In the genomic region with DNA sequence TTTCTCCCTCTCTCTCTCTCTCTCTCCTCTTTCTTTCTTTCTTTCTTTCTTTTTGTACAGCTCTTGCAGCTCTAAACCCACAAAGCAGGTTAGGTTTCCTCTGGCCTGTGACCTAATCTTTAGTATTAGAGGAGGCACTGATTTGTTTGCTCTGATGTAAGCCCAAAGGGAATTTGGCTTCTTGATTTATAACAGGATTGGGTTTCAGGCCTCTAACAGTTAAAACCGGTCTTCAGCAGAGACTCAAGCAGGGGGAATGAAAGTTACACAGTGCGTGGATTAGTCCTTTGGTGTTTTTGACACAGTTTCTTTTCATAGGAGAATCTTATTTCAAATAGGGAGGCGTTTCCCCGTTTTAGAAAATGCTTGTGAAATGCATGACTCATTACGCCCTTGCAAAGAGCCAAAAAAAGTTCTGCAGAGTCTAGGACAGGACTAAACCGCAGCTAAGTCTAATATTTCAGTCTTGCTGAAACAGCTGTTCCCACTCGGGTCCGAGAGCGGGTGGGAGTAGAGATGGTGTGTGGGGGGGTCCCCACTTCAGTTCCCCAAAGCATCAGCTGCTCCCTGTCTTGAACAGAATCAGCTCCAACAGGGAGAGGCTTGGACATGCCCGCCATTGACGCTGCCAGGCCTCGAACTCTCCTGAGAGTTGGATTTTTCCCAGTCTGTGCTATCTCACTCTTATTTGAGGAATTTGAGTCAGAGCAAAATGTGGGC, we compare ENCODE assay signal across 8 cellular contexts.
DNase-seq lines count a peak whose midpoint lies in the region; ATAC-seq and TF ChIP-seq lines count a peak whose summit lies in the region.

No MANE protein-coding gene starts in this region.

- TF ChIP-seq EP300 in SK-N-SH (IDR thresholded peaks at IDR 0.05; ENCODE audit: borderline replicate concordance in 1 of 2, low read depth in 1 of 2, low read length in 1 of 2) (peak in 1 of 2 experiments; percentile 86; a peak in 1 of 4 replicates), esophagus muscularis mucosa (IDR thresholded peaks at IDR 0.05) (no peak), ovary (IDR thresholded peaks at IDR 0.05) (no peak)

- no peaks in the 10 kb centered on the region for H4K20me1 ChIP-seq in SK-N-SH (ENCODE audit: insufficient read depth)

- intact Hi-C loops in Right ventricle myocardium inferior (cut with DNase I), result loop anchor here (5.0 kb wide), 3 partner anchors 72 to 1188 kb away; no protein-coding TSS in a partner anchor
- intact Hi-C loops in cardiac septum (cut with DNase I), result loop anchor here (2.0 to 5.0 kb wide), 2 partner anchors 58 to 312 kb away; no protein-coding TSS in a partner anchor
- intact Hi-C loops in esophagus muscularis mucosa (cut with DNase I), result no loop called here
- intact Hi-C loops in ovary (cut with DNase I), result loop anchor here in 1 of 4 donors (10.0 kb wide), 1 partner anchor 316 kb away; the partner anchor contains the start of gene KLF6

- peak; percentile 22 for TF ChIP-seq POLR2A in esophagus muscularis mucosa (IDR thresholded peaks at IDR 0.05; ENCODE audit: low read depth)
- no peak for TF ChIP-seq POLR2A in ovary (IDR thresholded peaks at IDR 0.05)

- H3K4me3 ChIP-seq in SK-N-SH (ENCODE audit: low read depth in 2 of 2, low read length in 1 of 2), result 0 out of 4 replicates have a peak overlapping the region, but pooled peaks of 1 of the 2 experiments have one; percentile 6
- H3K4me3 ChIP-seq in esophagus muscularis mucosa, result peak overlapping the region in 1 of 4 donors; percentile 10
- H3K4me3 ChIP-seq in ovary, result no peak overlapping the region

- CTCF ChIA-PET in SK-N-SH (lab: Yijun Ruan, JAX), result no interaction called here

- peak; percentile 77 for ATAC-seq in Right ventricle myocardium inferior
- ATAC-seq in GM19463 (IDR thresholded peaks at IDR 0.05; ENCODE audit: unreplicated experiment), result no peak

- H3K36me3 ChIP-seq in SK-N-SH (replicated peaks in 1 of 2; ENCODE audit: control insufficient read depth in 1 of 2, insufficient read depth in 2 of 2, low read length in 1 of 2) (no peaks in the 10 kb centered on the region), esophagus muscularis mucosa (no peaks in the 10 kb centered on the region), ovary (no peaks in the 10 kb centered on the region)

- POLR2A ChIA-PET in SK-N-SH (lab: Yijun Ruan, JAX), result no interaction called here

- DNase-seq in Right ventricle myocardium inferior (ENCODE audit: missing footprints), result peak; percentile 76
- no peak for DNase-seq in cardiac septum (ENCODE audit: low spot score)
- no peak for DNase-seq in SK-N-SH
- no peak for DNase-seq in esophagus muscularis mucosa (ENCODE audit: extremely low spot score)
- peak; percentile 41 to 61 (median 53) for DNase-seq in ovary
- no peak for DNase-seq in effector CD8-positive, alpha-beta T cell (lab: John Stamatoyannopoulos, UW)
- DNase-seq in NCI-H2081 (lab: John Stamatoyannopoulos, UW), result no peak

- H3F3A ChIP-seq in SK-N-SH (replicated peaks; ENCODE audit: insufficient read depth), result peaks cover 35% of the 10 kb centered on the region

- TF ChIP-seq RAD21 in SK-N-SH (IDR thresholded peaks at IDR 0.05; ENCODE audit: low read length), result no peak

- H3K27me3 ChIP-seq in SK-N-SH (ENCODE audit: insufficient read depth) (no peaks in the 10 kb centered on the region), esophagus muscularis mucosa (no peaks in the 10 kb centered on the region), ovary (no peaks in the 10 kb centered on the region)

- H3K27ac ChIP-seq in SK-N-SH (ENCODE audit: low read depth in 2 of 2, low read length in 1 of 2), result peak overlapping the region; percentile 84 to 100
- H3K27ac ChIP-seq in esophagus muscularis mucosa (replicated peaks in 1 of 4), result peak overlapping the region; percentile 84 to 91 (median 90)
- peak overlapping the region in 1 of 2 donors; percentile 65 for H3K27ac ChIP-seq in ovary

- peak overlapping the region; percentile 94 for H3K9ac ChIP-seq in SK-N-SH

- no peak for TF ChIP-seq CTCF in SK-N-SH (IDR thresholded peaks at IDR 0.05)
- TF ChIP-seq CTCF in esophagus muscularis mucosa (IDR thresholded peaks at IDR 0.05), result no peak
- no peak for TF ChIP-seq CTCF in ovary (IDR thresholded peaks at IDR 0.05)

- H3K9me3 ChIP-seq in SK-N-SH (no peaks in the 10 kb centered on the region), esophagus muscularis mucosa (no peaks in the 10 kb centered on the region), ovary (no peaks in the 10 kb centered on the region)

- H3K79me2 ChIP-seq in SK-N-SH (ENCODE audit: insufficient read depth), result no peaks in the 10 kb centered on the region

- 17% methylated on average over 12 of the region's 12 CpGs for WGBS in SK-N-SH (ENCODE audit: low lambda C conversion rate)
- 13% methylated on average over 12 of the region's 12 CpGs for WGBS in esophagus muscularis mucosa
- 9 to 10% (median 10%) methylated on average over 12 of the region's 12 CpGs for WGBS in ovary, 3 donors

- H3K9me2 ChIP-seq in SK-N-SH, result no peaks in the 10 kb centered on the region

- H2AFZ ChIP-seq in SK-N-SH (ENCODE audit: low read depth), result peak overlapping the region; percentile 23; the same call in 1 of the 2 replicates

- peak overlapping the region; percentile 73 for H3K4me2 ChIP-seq in SK-N-SH

- H3K4me1 ChIP-seq in SK-N-SH (ENCODE audit: control insufficient read depth in 1 of 2, insufficient read depth in 2 of 2, low read depth in 1 of 2, low read length in 1 of 2) (peaks cover 2 to 28% of the 10 kb centered on the region in 2 experiments; a peak in 3 of 4 replicates), esophagus muscularis mucosa (peaks cover 51 to 90% (median 81%) of the 10 kb centered on the region in 4 donors), ovary (ENCODE audit: insufficient read depth) (peaks cover 21% of the 10 kb centered on the region)

TF ChIP-seq in SK-N-SH, 30 proteins besides CTCF, POLR2A, EP300 and RAD21 (continues in another document):
- no peak for TF ChIP-seq RCOR1 (IDR thresholded peaks at IDR 0.05; ENCODE audit: low read length)
- TF ChIP-seq TEAD4 (IDR thresholded peaks at IDR 0.05; ENCODE audit: borderline replicate concordance, insufficient read depth), result no peak; the same call in 1 of the 2 replicates
- TF ChIP-seq, protein P1, sequence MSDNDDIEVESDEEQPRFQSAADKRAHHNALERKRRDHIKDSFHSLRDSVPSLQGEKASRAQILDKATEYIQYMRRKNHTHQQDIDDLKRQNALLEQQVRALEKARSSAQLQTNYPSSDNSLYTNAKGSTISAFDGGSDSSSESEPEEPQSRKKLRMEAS (IDR thresholded peaks at IDR 0.05; ENCODE audit: low read depth), result no peak
- TF ChIP-seq NRF1 (IDR thresholded peaks at IDR 0.05; ENCODE audit: low read depth, low read length), result no peak
- TF ChIP-seq USF2 (IDR thresholded peaks at IDR 0.05; ENCODE audit: borderline replicate concordance, low read depth, low read length), result no peak
- peak; percentile 85 for TF ChIP-seq PBX3 (IDR thresholded peaks at IDR 0.05)
- TF ChIP-seq YY1 (IDR thresholded peaks at IDR 0.05; ENCODE audit: low read depth), result no peak
- peak; percentile 87 for TF ChIP-seq FOSL2 (IDR thresholded peaks at IDR 0.05; ENCODE audit: borderline replicate concordance, low read depth)
- TF ChIP-seq FOXM1 (IDR thresholded peaks at IDR 0.05; ENCODE audit: low read depth), result peak; percentile 95
- TF ChIP-seq TAF1 (IDR thresholded peaks at IDR 0.05; ENCODE audit: borderline replicate concordance, low read depth, low read length), result no peak; the same call in 1 of the 2 replicates
- peak; percentile 87 for TF ChIP-seq JUND (IDR thresholded peaks at IDR 0.05)
- TF ChIP-seq REST (IDR thresholded peaks at IDR 0.05; ENCODE audit: low read depth, low read length), result no peak

Comparison
In these comparisons a context has a peak if more than half of its experiments do, and no peak if none do; other contexts are left out.
1. DNase-seq: peak in Right ventricle myocardium inferior (single experiment) and ovary (5 of 5); none in cardiac septum (single experiment), SK-N-SH (single experiment), esophagus muscularis mucosa (single experiment), effector CD8-positive, alpha-beta T cell (single experiment) and NCI-H2081 (0 of 2).